In the genomic region with DNA sequence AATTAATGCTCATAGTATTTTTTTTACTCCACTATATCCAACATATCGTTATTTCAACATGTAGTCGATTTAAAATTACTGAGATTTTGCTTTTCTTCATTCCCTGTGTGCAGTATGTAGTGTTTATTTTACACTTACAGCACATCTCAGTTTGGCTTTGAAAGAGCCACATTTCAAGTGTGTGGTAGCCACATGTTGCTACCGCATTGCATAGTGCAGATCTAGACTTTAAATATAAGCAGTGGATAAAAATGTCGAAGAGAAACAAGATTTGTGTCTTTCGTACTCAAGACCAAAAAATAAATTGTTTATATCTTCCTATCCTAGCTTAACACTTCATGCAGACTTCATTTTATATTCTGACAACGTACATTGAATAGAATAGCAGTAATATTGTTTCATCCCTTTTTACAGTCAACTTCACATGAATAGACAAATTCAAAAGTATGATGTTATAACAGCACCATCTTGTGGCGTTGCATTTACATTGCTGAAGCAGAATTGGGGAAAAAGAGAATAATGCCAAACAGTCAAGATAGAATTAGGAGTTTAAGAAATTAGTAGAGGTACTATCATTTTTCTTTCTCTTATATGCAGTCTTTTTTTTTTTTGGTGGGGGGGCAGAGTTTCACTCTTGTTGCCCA, we compare ENCODE assay signal across 1 cellular context.
TF ChIP-seq lines count a peak whose summit lies in the region.

No MANE protein-coding gene starts in this region.

TF ChIP-seq in HCT116, 20 proteins besides CTCF, POLR2A, EP300 and RAD21 (continued from another document):
- TF ChIP-seq, protein P1, sequence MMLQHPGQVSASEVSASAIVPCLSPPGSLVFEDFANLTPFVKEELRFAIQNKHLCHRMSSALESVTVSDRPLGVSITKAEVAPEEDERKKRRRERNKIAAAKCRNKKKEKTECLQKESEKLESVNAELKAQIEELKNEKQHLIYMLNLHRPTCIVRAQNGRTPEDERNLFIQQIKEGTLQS (IDR thresholded peaks at IDR 0.05) = no peak
- TF ChIP-seq SIN3A (IDR thresholded peaks at IDR 0.05; ENCODE audit: low read depth) = no peak
- TF ChIP-seq SP1 (IDR thresholded peaks at IDR 0.05; ENCODE audit: low read depth) = no peak
- TF ChIP-seq CBX3 (IDR thresholded peaks at IDR 0.05; ENCODE audit: low read depth) = no peak
